In genomic region chr10:22618081-22618785, GRCh38 we compare ENCODE assay signal across 9 cellular contexts.
DNase-seq lines count a peak whose midpoint lies in the region; ATAC-seq, FAIRE-seq and TF ChIP-seq lines count a peak whose summit lies in the region.
"Had no signal": no experiment of that assay in that cellular context is flagged by ENCODE, and none has a peak within 500 bp of the region (broad histone marks: within the 10 kb centered on the region; RNA-seq: fewer than 3 reads in every experiment).

No MANE protein-coding gene starts in this region.

- no peak overlapping the region for H3K14ac ChIP-seq in neuronal stem cell (ENCODE audit: low read length)

- in situ Hi-C loops in GM12878 (cut with MboI), result no loop called here
- in situ Hi-C loops in gastrocnemius medialis (cut with MboI; ENCODE audit: low sequenced_read_pairs in 4 of 4), result no loop called here

- H3K4me3 ChIP-seq in BE2C (ENCODE audit: low read depth, low read length) (peak overlapping the region; percentile 0; the same call in 1 of the 2 replicates), KMS-11 (IDR thresholded peaks at IDR 0.05; ENCODE audit: insufficient read depth, low read depth, low read length) (no peak overlapping the region), GM12878 (no peak overlapping the region), gastrocnemius medialis (no peak overlapping the region), neuronal stem cell (ENCODE audit: low read length in 2 of 2) (no peak overlapping the region)
- H3K4me3 ChIP-seq: MG63 had no signal

- SMC1A ChIA-PET in GM12878 (lab: Charles Lee; ENCODE audit: uncharacterized antibody, unreplicated experiment), result interaction anchor here (0.7 to 14.3 kb wide), 14 partner anchors 8 to 109 kb away, joined by 3 to 139 read pairs (median 6); no protein-coding TSS in a partner anchor

- no peak overlapping the region for H3K27ac ChIP-seq in KMS-11
- peak overlapping the region; percentile 38 for H3K27ac ChIP-seq in GM12878 (ENCODE audit: control insufficient read depth, insufficient read depth)
- no peak overlapping the region for H3K27ac ChIP-seq in gastrocnemius medialis
- H3K27ac ChIP-seq in neuronal stem cell (replicated peaks; ENCODE audit: low read length), result no peak overlapping the region

- no TSS peak for BruUV-seq in GM12878 (replicated peaks; lab: Mats Ljungman, UMichigan)

- no peak for TF ChIP-seq POLR2A in GM12878 (IDR thresholded peaks at IDR 0.05; ENCODE audit: low read depth, low read length)
- TF ChIP-seq POLR2A in gastrocnemius medialis (IDR thresholded peaks at IDR 0.05), result no peak

- H3K9me3 ChIP-seq in BE2C (no peaks in the 10 kb centered on the region), GM12878 (replicated peaks; ENCODE audit: control insufficient read depth, insufficient read depth, low read length) (no peaks in the 10 kb centered on the region), gastrocnemius medialis (no peaks in the 10 kb centered on the region), neuronal stem cell (replicated peaks in 1 of 2; ENCODE audit: control insufficient read depth in 2 of 2, insufficient read depth in 1 of 2, low read depth in 1 of 2, low read length in 2 of 2) (no peaks in the 10 kb centered on the region)
- H3K9me3 ChIP-seq: MG63 had no signal

- no peak overlapping the region for H2BK120ac ChIP-seq in neuronal stem cell (ENCODE audit: low read depth, low read length)

- FAIRE-seq in GM12878 (lab: Jason Lieb, UNC), result no peak

- 41% methylated on average over 4 of the region's 4 CpGs for WGBS in GM12878 (ENCODE audit: insufficient coverage, insufficient replicate concordance, low lambda C conversion rate, missing lambda C conversion rate)
- no CpG with 5 or more reads among the region's 4 CpGs for WGBS in neuronal stem cell (ENCODE audit: extremely low coverage in 2 of 2, insufficient read length in 2 of 2, insufficient replicate concordance in 1 of 2), 2 donors

- H3K4ac ChIP-seq in neuronal stem cell (ENCODE audit: low read length), result no peak overlapping the region

- intact Hi-C loops in GM12878 (cut with micrococcal nuclease; ENCODE audit: unreplicated experiment), result no loop called here
- intact Hi-C loops in gastrocnemius medialis (cut with DNase I; ENCODE audit: low total_unique reads), result no loop called here

- peaks cover 79% of the 10 kb centered on the region for H3K79me2 ChIP-seq in KMS-11 (ENCODE audit: insufficient read depth, low read depth)
- H3K79me2 ChIP-seq in GM12878 (ENCODE audit: control insufficient read depth, insufficient read depth, low read length), result peaks cover 97% of the 10 kb centered on the region

- H3K9ac ChIP-seq in KMS-11 (no peak overlapping the region), GM12878 (ENCODE audit: control insufficient read depth, insufficient read depth, low read length) (no peak overlapping the region; the same call in 1 of the 2 replicates), neuronal stem cell (ENCODE audit: low read depth, low read length, poor library complexity) (no peak overlapping the region)

- H4K20me1 ChIP-seq in KMS-11 (ENCODE audit: insufficient read depth) (peaks cover 4% of the 10 kb centered on the region; the same call in 1 of the 2 replicates), GM12878 (ENCODE audit: control insufficient read depth, insufficient read depth) (no peaks in the 10 kb centered on the region)

- POLR2A ChIA-PET in GM12878 (lab: Charles Lee), result interaction anchor here (0.6 to 10.6 kb wide), 8 partner anchors 8 to 94 kb away, joined by 3 to 82 read pairs (median 6); no protein-coding TSS in a partner anchor

- ATAC-seq in GM12878 (peak; percentile 8), left lobe of liver (peak; percentile 21), gastrocnemius medialis (no peak)

- H2AFZ ChIP-seq in KMS-11 (ENCODE audit: low read depth) (no peak overlapping the region), GM12878 (ENCODE audit: control insufficient read depth, low read depth, low read length) (no peak overlapping the region), neuronal stem cell (ENCODE audit: low read length) (no peak overlapping the region)

- no peak for TF ChIP-seq CTCF in BE2C (IDR thresholded peaks at IDR 0.05; ENCODE audit: low read depth, low read length)
- no peak for TF ChIP-seq CTCF in KMS-11 (conservative IDR thresholded peaks at IDR 0.05; ENCODE audit: low read depth, low read length)
- TF ChIP-seq CTCF in GM12878 (IDR thresholded peaks at IDR 0.05 in 2 of 3, conservative IDR thresholded peaks at IDR 0.05 in 1 of 3; ENCODE audit: control insufficient read depth in 2 of 3, extremely low read depth in 1 of 3, insufficient read depth in 1 of 3, low read depth in 3 of 3, low read length in 3 of 3), result no peak
- no peak for TF ChIP-seq CTCF in gastrocnemius medialis (IDR thresholded peaks at IDR 0.05 in 4 of 5, conservative IDR thresholded peaks at IDR 0.05 in 1 of 5)

- H3K4me2 ChIP-seq in KMS-11 (peak overlapping the region; percentile 61; the same call in 1 of the 2 replicates), GM12878 (ENCODE audit: control insufficient read depth, insufficient read depth) (peak overlapping the region; percentile 23; the same call in 1 of the 2 replicates), neuronal stem cell (ENCODE audit: insufficient read depth, low read length, poor library complexity, severe bottlenecking) (no peak overlapping the region)

- H2BK12ac ChIP-seq in neuronal stem cell (ENCODE audit: low read length), result no peak overlapping the region

- TF ChIP-seq EP300 in GM12878 (IDR thresholded peaks at IDR 0.05; ENCODE audit: borderline replicate concordance in 1 of 2, control insufficient read depth in 1 of 2, low read depth in 2 of 2, low read length in 2 of 2), result no peak

- no peaks in the 10 kb centered on the region for H3K36me3 ChIP-seq in BE2C
- H3K36me3 ChIP-seq in KMS-11 (ENCODE audit: insufficient read depth), result no peaks in the 10 kb centered on the region
- peaks cover 0 to 7% of the 10 kb centered on the region in 2 experiments; a peak in 3 of 4 replicates for H3K36me3 ChIP-seq in GM12878 (ENCODE audit: control insufficient read depth in 2 of 2, insufficient read depth in 2 of 2, low read length in 1 of 2)
- no peaks in the 10 kb centered on the region for H3K36me3 ChIP-seq in gastrocnemius medialis
- H3K36me3 ChIP-seq in neuronal stem cell (replicated peaks in 1 of 2; ENCODE audit: control insufficient read depth in 2 of 2, insufficient read depth in 2 of 2, low read length in 2 of 2), result no peaks in the 10 kb centered on the region
- H3K36me3 ChIP-seq: MG63 had no signal

- CTCF ChIA-PET in GM12878 (lab: Yijun Ruan, JAX), result interaction anchor here (0.6 to 4.8 kb wide), 10 partner anchors 8 to 132 kb away, joined by 3 to 28 read pairs (median 4); no protein-coding TSS in a partner anchor

- H3K79me1 ChIP-seq in neuronal stem cell (ENCODE audit: low read depth, low read length), result peaks cover 3% of the 10 kb centered on the region

- no peak overlapping the region for H2BK15ac ChIP-seq in neuronal stem cell (ENCODE audit: low read length)

- no peak overlapping the region for H4K8ac ChIP-seq in neuronal stem cell (ENCODE audit: low read depth, low read length)

- RAD21 ChIA-PET in GM12878 (lab: Charles Lee; ENCODE audit: unreplicated experiment), result interaction anchor here (0.6 to 6.2 kb wide), 9 partner anchors 8 to 371 kb away, joined by 3 to 53 read pairs (median 4); no protein-coding TSS in a partner anchor

- no peak overlapping the region for H2BK5ac ChIP-seq in neuronal stem cell (ENCODE audit: low read length)

- DNase-seq in BE2C (peak; percentile 38), GM12878 (ENCODE audit: low read depth, low spot score) (no peak), left lobe of liver (ENCODE audit: low spot score) (no peak), ecto neural progenitor cell (ENCODE audit: low spot score) (no peak), NCI-H774 (lab: John Stamatoyannopoulos, UW) (no peak), gastrocnemius medialis (no peak), neuronal stem cell (ENCODE audit: low spot score) (no peak)
- DNase-seq: MG63 had no signal

- H3K23ac ChIP-seq in neuronal stem cell (ENCODE audit: low read depth, low read length, poor library complexity), result no peak overlapping the region

- TF ChIP-seq RAD21 in GM12878 (IDR thresholded peaks at IDR 0.05; ENCODE audit: insufficient read depth, low read depth, low read length), result no peak

- H2AK5ac ChIP-seq in neuronal stem cell (ENCODE audit: low read depth, low read length), result no peak overlapping the region

- H3K4me1 ChIP-seq in BE2C (peaks cover 38% of the 10 kb centered on the region), KMS-11 (ENCODE audit: low read depth, poor library complexity, severe bottlenecking) (peaks cover 75% of the 10 kb centered on the region), GM12878 (ENCODE audit: control insufficient read depth, insufficient read depth, low read length) (peaks cover 42% of the 10 kb centered on the region), gastrocnemius medialis (peaks cover 15 to 21% of the 10 kb centered on the region in 2 donors), neuronal stem cell (ENCODE audit: control insufficient read depth in 2 of 2, insufficient read depth in 1 of 2, low read depth in 1 of 2, low read length in 2 of 2) (peaks cover 13 to 15% of the 10 kb centered on the region in 2 donors)

- H4K91ac ChIP-seq in neuronal stem cell (ENCODE audit: low read depth, low read length, poor library complexity), result no peak overlapping the region

- H3K18ac ChIP-seq in neuronal stem cell (ENCODE audit: low read length), result no peak overlapping the region

- H3K27me3 ChIP-seq in BE2C (no peaks in the 10 kb centered on the region), KMS-11 (ENCODE audit: insufficient read depth, low read depth) (no peaks in the 10 kb centered on the region), GM12878 (replicated peaks in 1 of 2; ENCODE audit: control insufficient read depth in 2 of 2, insufficient read depth in 2 of 2, low read length in 1 of 2) (no peaks in the 10 kb centered on the region), gastrocnemius medialis (no peaks in the 10 kb centered on the region), neuronal stem cell (ENCODE audit: control insufficient read depth in 3 of 3, insufficient read depth in 3 of 3, low read depth in 1 of 3, low read length in 3 of 3) (no peaks in the 10 kb centered on the region)
- H3K27me3 ChIP-seq: MG63 had no signal

TF ChIP-seq in GM12878, 131 proteins besides CTCF, POLR2A, EP300 and RAD21 (continues in another document):
- TF ChIP-seq ZNF207 (IDR thresholded peaks at IDR 0.05; ENCODE audit: borderline replicate concordance), result no peak
- TF ChIP-seq BMI1 (IDR thresholded peaks at IDR 0.05; ENCODE audit: borderline replicate concordance), result no peak
- no peak for TF ChIP-seq SPI1 (IDR thresholded peaks at IDR 0.05; ENCODE audit: borderline replicate concordance, insufficient read depth, low read depth, low read length)
- no peak for TF ChIP-seq SREBF1 (IDR thresholded peaks at IDR 0.05; ENCODE audit: low read length)

Comparison
In these comparisons a context has a peak if more than half of its experiments do, and no peak if none do; other contexts are left out.
1. ATAC-seq: peak in GM12878 (single experiment) and left lobe of liver (single experiment); none in gastrocnemius medialis (0 of 2).